8 cellular contexts compared by ENCODE assay signal in the genomic region with DNA sequence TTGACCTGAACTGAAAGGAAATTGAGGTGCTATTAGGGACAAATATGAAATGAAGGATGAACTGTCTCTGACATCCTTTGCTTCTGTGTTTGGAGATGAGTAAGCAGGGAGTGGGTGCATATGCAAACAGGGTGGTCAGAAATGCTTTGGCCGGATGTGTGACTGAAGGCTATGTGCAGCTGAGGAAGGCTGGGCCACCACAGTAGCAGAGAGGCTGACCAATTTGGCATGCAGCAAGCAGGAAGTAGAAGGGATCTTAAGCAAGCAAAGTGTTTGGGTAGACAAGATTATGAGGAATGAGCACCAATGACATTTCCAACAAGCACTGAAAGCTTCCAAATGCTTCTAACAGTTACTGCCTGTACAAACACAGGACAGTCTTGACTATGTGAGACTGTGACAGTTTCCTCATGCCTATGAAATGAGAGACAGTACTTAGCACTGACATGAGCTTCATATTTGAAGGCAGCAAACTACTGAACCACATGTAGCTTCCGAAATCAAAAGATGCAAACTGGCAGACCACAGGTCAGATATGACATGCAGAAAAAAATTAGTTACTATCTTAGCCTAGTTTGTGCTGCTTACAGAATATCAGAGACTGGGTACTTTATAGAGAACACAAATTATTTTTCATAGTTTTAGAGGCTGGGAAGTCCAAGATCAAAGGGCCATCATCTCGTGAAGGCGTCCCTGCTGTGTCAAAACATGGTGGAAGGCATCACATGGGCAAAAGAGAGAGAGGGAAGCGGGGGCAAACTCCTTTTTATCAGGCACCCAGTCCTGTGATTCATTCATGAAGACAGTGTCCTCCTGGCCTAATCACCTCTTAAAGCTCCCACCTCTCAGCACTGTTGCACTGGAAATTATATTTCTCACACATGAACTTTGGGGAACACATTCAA. TPM values are rescaled to one million over a fixed set of nuclear protein-coding genes. Genes with fewer than 3 reads are reported as not detected.
DNase-seq lines count a peak whose midpoint lies in the region; ATAC-seq and TF ChIP-seq lines count a peak whose summit lies in the region.

No MANE protein-coding gene starts in this region.

- H3K27me3 Mint-ChIP-seq in CD14-positive monocyte (ENCODE audit: low read depth in 3 of 3) (no peaks in the 10 kb centered on the region), endodermal cell (ENCODE audit: insufficient read depth) (no peaks in the 10 kb centered on the region), progenitor cell of endocrine pancreas (no peaks in the 10 kb centered on the region)

- peaks cover 9% of the 10 kb centered on the region for H3K36me3 ChIP-seq in endodermal cell (ENCODE audit: control insufficient read depth, insufficient read depth, low read length)

- TF ChIP-seq CTCF in CD14-positive monocyte (IDR thresholded peaks at IDR 0.05) (no peak), endodermal cell (conservative IDR thresholded peaks at IDR 0.05) (no peak), progenitor cell of endocrine pancreas (IDR thresholded peaks at IDR 0.05; ENCODE audit: unreplicated experiment) (no peak)

- H3K9me3 Mint-ChIP-seq in CD14-positive monocyte (peaks cover 0 to 3% (median 0%) of the 10 kb centered on the region in 7 donors), endodermal cell (no peaks in the 10 kb centered on the region), progenitor cell of endocrine pancreas (ENCODE audit: low read depth) (no peaks in the 10 kb centered on the region)

- H3K4me1 ChIP-seq in endodermal cell (ENCODE audit: control insufficient read depth, insufficient read depth, low read length), result peaks cover 3% of the 10 kb centered on the region

- H3K4me3 Mint-ChIP-seq in CD14-positive monocyte (peak overlapping the region; percentile 62 to 78), endodermal cell (no peak overlapping the region), progenitor cell of endocrine pancreas (ENCODE audit: low read depth) (peak overlapping the region; percentile 10)

- H3K36me3 Mint-ChIP-seq in CD14-positive monocyte (peaks cover 8 to 10% of the 10 kb centered on the region in 2 donors), endodermal cell (ENCODE audit: low read depth) (peaks cover 3% of the 10 kb centered on the region), progenitor cell of endocrine pancreas (ENCODE audit: insufficient read depth) (peaks cover 2% of the 10 kb centered on the region)

- peak overlapping the region; percentile 93 for H3K4me3 ChIP-seq in endodermal cell (ENCODE audit: low read length)

- H3K27ac ChIP-seq in endodermal cell (ENCODE audit: low read depth, low read length), result no peak overlapping the region

- H3K4me1 Mint-ChIP-seq in CD14-positive monocyte, result peaks cover 41% of the 10 kb centered on the region
- peaks cover 19% of the 10 kb centered on the region for H3K4me1 Mint-ChIP-seq in endodermal cell
- H3K4me1 Mint-ChIP-seq in progenitor cell of endocrine pancreas (ENCODE audit: low read depth), result peaks cover 23% of the 10 kb centered on the region

- no peak overlapping the region for H3K9ac ChIP-seq in endodermal cell (ENCODE audit: extremely low read depth, low read length, poor library complexity, severe bottlenecking)

- ATAC-seq in GM19025 (IDR thresholded peaks at IDR 0.05; ENCODE audit: low read depth, unreplicated experiment) (peak; percentile 68), HG03103 (IDR thresholded peaks at IDR 0.05; ENCODE audit: low read depth, unreplicated experiment) (peak; percentile 68)

- H3K27ac Mint-ChIP-seq in CD14-positive monocyte (peak overlapping the region; percentile 89 to 99 (median 93)), endodermal cell (no peak overlapping the region), progenitor cell of endocrine pancreas (no peak overlapping the region)

- no peaks in the 10 kb centered on the region for H3K27me3 ChIP-seq in endodermal cell (ENCODE audit: control insufficient read depth, insufficient read depth, low read length, poor library complexity, severe bottlenecking)

- 83 to 94% methylated on average over 3 to 5 of the region's 5 CpGs for WGBS in endodermal cell (ENCODE audit: insufficient coverage in 1 of 2, insufficient read length in 1 of 2), 2 experiments

- H3K9me3 ChIP-seq in endodermal cell (ENCODE audit: control insufficient read depth, low read length), result no peaks in the 10 kb centered on the region

- peak; percentile 64 for TF ChIP-seq POLR2A in Raji (IDR thresholded peaks at IDR 0.05; ENCODE audit: insufficient read depth, low read depth, low read length)

- DNase-seq in CD14-positive monocyte (ENCODE audit: low spot score) (peak; percentile 89), endodermal cell (no peak), progenitor cell of endocrine pancreas (ENCODE audit: low spot score, unreplicated experiment) (no peak), NCI-H510A (lab: John Stamatoyannopoulos, UW) (no peak), NCI-H1930 (lab: John Stamatoyannopoulos, UW) (no peak)

- intact Hi-C loops in CD14-positive monocyte (cut with micrococcal nuclease), result no loop called here

RNA-seq across cellular contexts. Expression of gene ACTR3, which starts 3.2 kb away (rescaled TPM):
- 100 to 1,000 TPM; 464 to 557 TPM for polyA plus RNA-seq in CD14-positive monocyte
- total RNA-seq in endodermal cell (100 to 1,000 TPM; 168 to 192 TPM), progenitor cell of endocrine pancreas (156 and 170 TPM in 2 replicates)
- 124 TPM for polyA plus RNA-seq in endodermal cell (2013, experiment 1 of 2)
- 117 TPM for polyA plus RNA-seq in endodermal cell (2013, experiment 2 of 2)

Comparison
In these comparisons a context has a peak if more than half of its experiments do, and no peak if none do; other contexts are left out.
1. H3K27ac Mint-ChIP-seq: peak in CD14-positive monocyte (7 of 7); none in endodermal cell (single experiment) and progenitor cell of endocrine pancreas (single experiment).